1 cellular context compared by ENCODE assay signal in the genomic region with DNA sequence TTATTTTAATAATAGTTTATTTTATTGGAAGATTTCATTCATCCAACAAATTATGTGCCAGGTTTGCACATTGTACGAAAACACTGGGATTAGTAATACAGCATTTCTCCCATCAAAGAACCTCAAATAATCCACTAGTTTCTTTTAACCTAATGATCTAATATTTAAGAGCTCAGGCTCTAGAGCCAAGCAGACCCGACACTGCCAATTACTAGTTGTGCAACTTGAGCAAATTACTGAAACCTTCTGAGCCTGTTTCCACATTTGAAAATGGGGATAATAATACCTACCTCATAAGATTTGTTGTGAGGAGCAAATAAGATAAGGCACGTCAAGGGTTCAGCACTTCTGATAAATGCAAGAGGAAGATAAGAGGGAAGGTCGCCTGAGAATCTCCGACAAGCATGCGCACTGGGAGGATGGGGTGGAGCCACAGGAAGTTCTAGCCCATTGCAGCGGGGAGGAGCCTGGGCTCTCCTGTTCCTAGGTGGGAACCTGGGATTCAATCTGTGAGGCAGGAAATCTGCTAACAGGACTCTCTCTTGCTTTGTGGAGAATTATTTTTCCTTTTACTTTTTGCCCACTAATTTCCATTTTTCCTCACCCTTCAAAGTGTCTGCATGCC.
TF ChIP-seq lines count a peak whose summit lies in the region.

No MANE protein-coding gene starts in this region.

TF ChIP-seq in WTC11, 78 proteins besides CTCF, POLR2A, EP300 and RAD21 (continued from another document):
- TF ChIP-seq, protein P1, sequence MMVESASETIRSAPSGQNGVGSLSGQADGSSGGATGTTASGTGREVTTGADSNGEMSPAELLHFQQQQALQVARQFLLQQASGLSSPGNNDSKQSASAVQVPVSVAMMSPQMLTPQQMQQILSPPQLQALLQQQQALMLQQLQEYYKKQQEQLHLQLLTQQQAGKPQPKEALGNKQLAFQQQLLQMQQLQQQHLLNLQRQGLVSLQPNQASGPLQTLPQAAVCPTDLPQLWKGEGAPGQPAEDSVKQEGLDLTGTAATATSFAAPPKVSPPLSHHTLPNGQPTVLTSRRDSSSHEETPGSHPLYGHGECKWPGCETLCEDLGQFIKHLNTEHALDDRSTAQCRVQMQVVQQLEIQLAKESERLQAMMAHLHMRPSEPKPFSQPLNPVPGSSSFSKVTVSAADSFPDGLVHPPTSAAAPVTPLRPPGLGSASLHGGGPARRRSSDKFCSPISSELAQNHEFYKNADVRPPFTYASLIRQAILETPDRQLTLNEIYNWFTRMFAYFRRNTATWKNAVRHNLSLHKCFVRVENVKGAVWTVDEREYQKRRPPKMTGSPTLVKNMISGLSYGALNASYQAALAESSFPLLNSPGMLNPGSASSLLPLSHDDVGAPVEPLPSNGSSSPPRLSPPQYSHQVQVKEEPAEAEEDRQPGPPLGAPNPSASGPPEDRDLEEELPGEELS (CRISPR knock-in tag; IDR thresholded peaks at IDR 0.05): no peak
- TF ChIP-seq GRHL2 (CRISPR knock-in tag; IDR thresholded peaks at IDR 0.05; ENCODE audit: insufficient replicate concordance, severe bottlenecking) (no peak), PRRX2 (CRISPR knock-in tag; IDR thresholded peaks at IDR 0.05) (no peak), ZNF671 (CRISPR knock-in tag; IDR thresholded peaks at IDR 0.05) (no peak), CREB1 (CRISPR knock-in tag; IDR thresholded peaks at IDR 0.05) (no peak), FOXJ3 (CRISPR knock-in tag; IDR thresholded peaks at IDR 0.05; ENCODE audit: borderline replicate concordance) (no peak)
- TF ChIP-seq, protein P2, sequence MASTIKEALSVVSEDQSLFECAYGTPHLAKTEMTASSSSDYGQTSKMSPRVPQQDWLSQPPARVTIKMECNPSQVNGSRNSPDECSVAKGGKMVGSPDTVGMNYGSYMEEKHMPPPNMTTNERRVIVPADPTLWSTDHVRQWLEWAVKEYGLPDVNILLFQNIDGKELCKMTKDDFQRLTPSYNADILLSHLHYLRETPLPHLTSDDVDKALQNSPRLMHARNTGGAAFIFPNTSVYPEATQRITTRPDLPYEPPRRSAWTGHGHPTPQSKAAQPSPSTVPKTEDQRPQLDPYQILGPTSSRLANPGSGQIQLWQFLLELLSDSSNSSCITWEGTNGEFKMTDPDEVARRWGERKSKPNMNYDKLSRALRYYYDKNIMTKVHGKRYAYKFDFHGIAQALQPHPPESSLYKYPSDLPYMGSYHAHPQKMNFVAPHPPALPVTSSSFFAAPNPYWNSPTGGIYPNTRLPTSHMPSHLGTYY (CRISPR knock-in tag; IDR thresholded peaks at IDR 0.05): no peak
- TF ChIP-seq, protein P3, sequence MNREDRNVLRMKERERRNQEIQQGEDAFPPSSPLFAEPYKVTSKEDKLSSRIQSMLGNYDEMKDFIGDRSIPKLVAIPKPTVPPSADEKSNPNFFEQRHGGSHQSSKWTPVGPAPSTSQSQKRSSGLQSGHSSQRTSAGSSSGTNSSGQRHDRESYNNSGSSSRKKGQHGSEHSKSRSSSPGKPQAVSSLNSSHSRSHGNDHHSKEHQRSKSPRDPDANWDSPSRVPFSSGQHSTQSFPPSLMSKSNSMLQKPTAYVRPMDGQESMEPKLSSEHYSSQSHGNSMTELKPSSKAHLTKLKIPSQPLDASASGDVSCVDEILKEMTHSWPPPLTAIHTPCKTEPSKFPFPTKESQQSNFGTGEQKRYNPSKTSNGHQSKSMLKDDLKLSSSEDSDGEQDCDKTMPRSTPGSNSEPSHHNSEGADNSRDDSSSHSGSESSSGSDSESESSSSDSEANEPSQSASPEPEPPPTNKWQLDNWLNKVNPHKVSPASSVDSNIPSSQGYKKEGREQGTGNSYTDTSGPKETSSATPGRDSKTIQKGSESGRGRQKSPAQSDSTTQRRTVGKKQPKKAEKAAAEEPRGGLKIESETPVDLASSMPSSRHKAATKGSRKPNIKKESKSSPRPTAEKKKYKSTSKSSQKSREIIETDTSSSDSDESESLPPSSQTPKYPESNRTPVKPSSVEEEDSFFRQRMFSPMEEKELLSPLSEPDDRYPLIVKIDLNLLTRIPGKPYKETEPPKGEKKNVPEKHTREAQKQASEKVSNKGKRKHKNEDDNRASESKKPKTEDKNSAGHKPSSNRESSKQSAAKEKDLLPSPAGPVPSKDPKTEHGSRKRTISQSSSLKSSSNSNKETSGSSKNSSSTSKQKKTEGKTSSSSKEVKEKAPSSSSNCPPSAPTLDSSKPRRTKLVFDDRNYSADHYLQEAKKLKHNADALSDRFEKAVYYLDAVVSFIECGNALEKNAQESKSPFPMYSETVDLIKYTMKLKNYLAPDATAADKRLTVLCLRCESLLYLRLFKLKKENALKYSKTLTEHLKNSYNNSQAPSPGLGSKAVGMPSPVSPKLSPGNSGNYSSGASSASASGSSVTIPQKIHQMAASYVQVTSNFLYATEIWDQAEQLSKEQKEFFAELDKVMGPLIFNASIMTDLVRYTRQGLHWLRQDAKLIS (CRISPR knock-in tag; IDR thresholded peaks at IDR 0.05; ENCODE audit: borderline replicate concordance): no peak
